ENCODE assay signal across 19 cellular contexts in the genomic region with DNA sequence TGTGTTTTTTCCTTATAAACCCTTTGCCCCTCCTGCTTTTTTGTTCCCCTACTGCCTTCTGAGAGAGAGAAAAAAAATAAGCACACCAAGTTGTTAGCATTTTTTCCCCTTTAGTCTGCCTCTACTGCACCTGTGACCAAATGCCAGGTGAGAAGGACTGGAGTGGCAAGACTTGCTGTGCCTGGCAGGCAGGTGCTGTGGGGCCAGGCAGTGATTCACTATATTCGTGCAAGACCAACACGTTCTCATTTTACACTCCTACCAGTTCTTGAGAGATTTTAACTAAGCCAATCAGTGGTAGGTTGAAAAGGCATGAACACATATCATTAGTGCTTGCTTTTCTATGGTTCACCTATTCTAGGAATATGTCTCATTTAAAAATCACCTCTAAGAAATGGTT.
DNase-seq lines count a peak whose midpoint lies in the region; ATAC-seq and TF ChIP-seq lines count a peak whose summit lies in the region.
"Had no signal": no experiment of that assay in that cellular context is flagged by ENCODE, and none has a peak within 500 bp of the region (broad histone marks: within the 10 kb centered on the region; RNA-seq: fewer than 3 reads in every experiment).

No MANE protein-coding gene starts in this region.

- H3K36me3 ChIP-seq in tibial artery (peaks cover 10 to 46% (median 22%) of the 10 kb centered on the region in 3 donors), uterus (no peaks in the 10 kb centered on the region)
- H3K36me3 ChIP-seq: MG63 had no signal

- H3K4me3 ChIP-seq in tibial artery (no peak overlapping the region), uterus (no peak overlapping the region)
- H3K4me3 ChIP-seq: MG63 had no signal

- H3K4me1 ChIP-seq in tibial artery (no peaks in the 10 kb centered on the region), uterus (no peaks in the 10 kb centered on the region)

- TF ChIP-seq CTCF in tibial artery (IDR thresholded peaks at IDR 0.05) (no peak), uterus (IDR thresholded peaks at IDR 0.05) (no peak)

- no peak overlapping the region for H3K27ac ChIP-seq in tibial artery
- no peak overlapping the region for H3K27ac ChIP-seq in uterus

- H3K9me3 ChIP-seq in tibial artery (no peaks in the 10 kb centered on the region), uterus (no peaks in the 10 kb centered on the region)
- H3K9me3 ChIP-seq: Caco-2, MG63 had no signal

- intact Hi-C loops in tibial artery (cut with DNase I; ENCODE audit: low total_unique reads) (no loop called here), uterus (cut with DNase I; ENCODE audit: low total_unique reads) (no loop called here)

- ATAC-seq in esophagus mucosa (peak; percentile 94), GM21717 (IDR thresholded peaks at IDR 0.05; ENCODE audit: unreplicated experiment) (no peak)
- ATAC-seq: SK-N-SH treated with all-trans-retinoic acid at 6 μM for 48 hours had no signal

- peak; percentile 67 for DNase-seq in DMS79 (lab: John Stamatoyannopoulos, UW)
- DNase-seq in NCI-H2029 treated with DMSO at 0.1 percent for 48 hours (lab: John Stamatoyannopoulos, UW): peak; percentile 55
- peak; percentile 32 for DNase-seq in NCI-H510A treated with DMSO at 0.1 percent for 48 hours (lab: John Stamatoyannopoulos, UW)
- no peak for DNase-seq in tibial artery
- DNase-seq in uterus: no peak
- DNase-seq: Caco-2, DMS153, H7, IMR-90, Karpas-422, MG63, NCI-H1092, NCI-H1930, SHP77 treated with DMSO at 0.1 percent for 48 hours, T-helper 1 cell, T1000 had no signal

- H3K27me3 ChIP-seq in tibial artery: no peaks in the 10 kb centered on the region
- H3K27me3 ChIP-seq in uterus: no peaks in the 10 kb centered on the region
- H3K27me3 ChIP-seq: MG63 had no signal

- no peak for TF ChIP-seq POLR2A in uterus (IDR thresholded peaks at IDR 0.05)

Comparison
In these comparisons a context has a peak if more than half of its experiments do, and no peak if none do; other contexts are left out.
1. DNase-seq: peak in DMS79 (single experiment), NCI-H2029 treated with DMSO at 0.1 percent for 48 hours (single experiment) and NCI-H510A treated with DMSO at 0.1 percent for 48 hours (single experiment); none in tibial artery (0 of 2) and uterus (0 of 2).